In genomic region chr2:37681587-37681986, GRCh38 we compare ENCODE assay signal across 22 cellular contexts. TPM values are rescaled to one million over a fixed set of nuclear protein-coding genes. Genes with fewer than 3 reads are reported as not detected.
A peak's percentile ranks its signal among the peaks of the same experiment; 100 is the strongest.
DNase-seq lines count a peak whose midpoint lies in the region; ATAC-seq and TF ChIP-seq lines count a peak whose summit lies in the region.
"Had no signal": no experiment of that assay in that cellular context is flagged by ENCODE, and none has a peak within 500 bp of the region (broad histone marks: within the 10 kb centered on the region; RNA-seq: fewer than 3 reads in every experiment).

No MANE protein-coding gene starts in this region.

- no peaks in the 10 kb centered on the region for H3K36me3 ChIP-seq in esophagus muscularis mucosa
- H3K36me3 ChIP-seq: BE2C; BLaER1 treated with 17β-estradiol and CSF1 and Interleukin-3, amounts not matched to agents 10 nM and 100 nM had no signal

- H3K4me1 ChIP-seq in esophagus muscularis mucosa: peaks cover 0 to 9% (median 0%) of the 10 kb centered on the region in 4 donors
- H3K4me1 ChIP-seq: BE2C had no signal

- peaks cover 11% of the 10 kb centered on the region for H3K9me3 Mint-ChIP-seq in natural killer cell treated with Interleukin-12 subunit alpha and Interleukin-12 subunit beta and Interleukin-15 and Interleukin-18, amount 100 ng/mL, for 72 hours
- peaks cover 2 to 5% of the 10 kb centered on the region in 2 donors for H3K9me3 Mint-ChIP-seq in natural killer cell
- peaks cover 11% of the 10 kb centered on the region for H3K9me3 Mint-ChIP-seq in activated T-helper 17 cell treated with anti-CD3 and anti-CD28 coated beads, Interleukin-2, amount 50 U/mL, for 72 hours
- peaks cover 0 to 4% (median 0%) of the 10 kb centered on the region in 7 donors for H3K9me3 Mint-ChIP-seq in CD14-positive monocyte
- H3K9me3 Mint-ChIP-seq in stimulated activated effector memory CD8-positive, alpha-beta T cell treated with anti-CD3 and anti-CD28 coated beads, Interleukin-12 subunit alpha, Interleukin-12 subunit beta, amount 100 ng/mL, for 72 hours: peaks cover 7% of the 10 kb centered on the region

- no peaks in the 10 kb centered on the region for H3K9me3 ChIP-seq in esophagus muscularis mucosa
- H3K9me3 ChIP-seq: A549, BE2C had no signal

- H3K4me1 Mint-ChIP-seq in natural killer cell treated with Interleukin-12 subunit alpha and Interleukin-12 subunit beta and Interleukin-15 and Interleukin-18, amount 100 ng/mL, for 72 hours (ENCODE audit: low read depth in 2 of 2): peaks cover 29 to 39% of the 10 kb centered on the region in 2 donors
- H3K4me1 Mint-ChIP-seq in natural killer cell (peaks cover 29 to 37% of the 10 kb centered on the region in 2 donors), CD14-positive monocyte (peaks cover 25% of the 10 kb centered on the region)
- peaks cover 23% of the 10 kb centered on the region for H3K4me1 Mint-ChIP-seq in activated T-helper 17 cell treated with anti-CD3 and anti-CD28 coated beads, Interleukin-2, amount 50 U/mL, for 72 hours
- peaks cover 29% of the 10 kb centered on the region for H3K4me1 Mint-ChIP-seq in stimulated activated effector memory CD8-positive, alpha-beta T cell treated with anti-CD3 and anti-CD28 coated beads, Interleukin-12 subunit alpha, Interleukin-12 subunit beta, amount 100 ng/mL, for 72 hours

- peaks cover 21% of the 10 kb centered on the region for H3K36me3 Mint-ChIP-seq in natural killer cell treated with Interleukin-12 subunit alpha and Interleukin-12 subunit beta and Interleukin-15 and Interleukin-18, amount 100 ng/mL, for 72 hours
- H3K36me3 Mint-ChIP-seq in natural killer cell: peaks cover 8% of the 10 kb centered on the region
- no peaks in the 10 kb centered on the region for H3K36me3 Mint-ChIP-seq in activated T-helper 17 cell treated with anti-CD3 and anti-CD28 coated beads, Interleukin-2, amount 50 U/mL, for 72 hours (ENCODE audit: low read depth)
- peaks cover 0 to 3% of the 10 kb centered on the region in 2 donors for H3K36me3 Mint-ChIP-seq in CD14-positive monocyte
- no peaks in the 10 kb centered on the region for H3K36me3 Mint-ChIP-seq in stimulated activated effector memory CD8-positive, alpha-beta T cell treated with anti-CD3 and anti-CD28 coated beads, Interleukin-12 subunit alpha, Interleukin-12 subunit beta, amount 100 ng/mL, for 72 hours

- no peak overlapping the region for H3K4me3 ChIP-seq in esophagus muscularis mucosa
- H3K4me3 ChIP-seq: A549; BLaER1 treated with 17β-estradiol and CSF1 and Interleukin-3, amounts not matched to agents 10 nM and 100 nM; GM12878; GM23248 had no signal

- no peak overlapping the region for H3K27ac ChIP-seq in esophagus muscularis mucosa (replicated peaks in 1 of 4)
- H3K27ac ChIP-seq: A549; BLaER1 treated with 17β-estradiol and CSF1 and Interleukin-3, amounts not matched to agents 10 nM and 100 nM; GM23248 had no signal

- 91% methylated on average over 1 of the region's 1 CpG for WGBS in esophagus muscularis mucosa

- TF ChIP-seq EP300 in esophagus muscularis mucosa (IDR thresholded peaks at IDR 0.05): no peak

- no peak for TF ChIP-seq POLR2A in esophagus muscularis mucosa (IDR thresholded peaks at IDR 0.05; ENCODE audit: low read depth)

- no peak overlapping the region for H3K4me3 Mint-ChIP-seq in natural killer cell treated with Interleukin-12 subunit alpha and Interleukin-12 subunit beta and Interleukin-15 and Interleukin-18, amount 100 ng/mL, for 72 hours
- H3K4me3 Mint-ChIP-seq in natural killer cell (no peak overlapping the region), CD14-positive monocyte (no peak overlapping the region)
- no peak overlapping the region for H3K4me3 Mint-ChIP-seq in activated T-helper 17 cell treated with anti-CD3 and anti-CD28 coated beads, Interleukin-2, amount 50 U/mL, for 72 hours
- H3K4me3 Mint-ChIP-seq in stimulated activated effector memory CD8-positive, alpha-beta T cell treated with anti-CD3 and anti-CD28 coated beads, Interleukin-12 subunit alpha, Interleukin-12 subunit beta, amount 100 ng/mL, for 72 hours: no peak overlapping the region

- TF ChIP-seq CTCF in natural killer cell (IDR thresholded peaks at IDR 0.05): no peak
- no peak for TF ChIP-seq CTCF in esophagus muscularis mucosa (IDR thresholded peaks at IDR 0.05)
- TF ChIP-seq CTCF in CD14-positive monocyte (IDR thresholded peaks at IDR 0.05): no peak

- peak overlapping the region; percentile 15 to 58 for H3K27ac Mint-ChIP-seq in natural killer cell treated with Interleukin-12 subunit alpha and Interleukin-12 subunit beta and Interleukin-15 and Interleukin-18, amount 100 ng/mL, for 72 hours
- H3K27ac Mint-ChIP-seq in natural killer cell (no peak overlapping the region), CD14-positive monocyte (no peak overlapping the region)
- H3K27ac Mint-ChIP-seq in activated T-helper 17 cell treated with anti-CD3 and anti-CD28 coated beads, Interleukin-2, amount 50 U/mL, for 72 hours: peak overlapping the region; percentile 32
- no peak overlapping the region for H3K27ac Mint-ChIP-seq in stimulated activated effector memory CD8-positive, alpha-beta T cell treated with anti-CD3 and anti-CD28 coated beads, Interleukin-12 subunit alpha, Interleukin-12 subunit beta, amount 100 ng/mL, for 72 hours
- H3K27ac Mint-ChIP-seq: CD4-positive, alpha-beta memory T cell had no signal

- no peaks in the 10 kb centered on the region for H3K27me3 Mint-ChIP-seq in natural killer cell treated with Interleukin-12 subunit alpha and Interleukin-12 subunit beta and Interleukin-15 and Interleukin-18, amount 100 ng/mL, for 72 hours
- H3K27me3 Mint-ChIP-seq in natural killer cell (ENCODE audit: low read depth in 2 of 2): no peaks in the 10 kb centered on the region
- no peaks in the 10 kb centered on the region for H3K27me3 Mint-ChIP-seq in activated T-helper 17 cell treated with anti-CD3 and anti-CD28 coated beads, Interleukin-2, amount 50 U/mL, for 72 hours
- peaks cover 0 to 1% (median 0%) of the 10 kb centered on the region in 3 donors for H3K27me3 Mint-ChIP-seq in CD14-positive monocyte (ENCODE audit: low read depth in 3 of 3)
- H3K27me3 Mint-ChIP-seq: CD4-positive, alpha-beta memory T cell had no signal

- intact Hi-C loops in natural killer cell (cut with micrococcal nuclease) (loop anchor here (5.0 kb wide), 1 partner anchor 34 kb away; no protein-coding TSS in a partner anchor), esophagus muscularis mucosa (cut with DNase I) (no loop called here), CD14-positive monocyte (cut with micrococcal nuclease) (no loop called here)

- H3K27me3 ChIP-seq in esophagus muscularis mucosa: no peaks in the 10 kb centered on the region
- H3K27me3 ChIP-seq: BE2C; BLaER1 treated with 17β-estradiol and CSF1 and Interleukin-3, amounts not matched to agents 10 nM and 100 nM had no signal

- no peak for DNase-seq in natural killer cell treated with Interleukin-12 subunit alpha and Interleukin-12 subunit beta and Interleukin-15 and Interleukin-18, amount 100 ng/mL, for 72 hours (ENCODE audit: low spot score)
- DNase-seq in natural killer cell: no peak
- peak; percentile 64 for DNase-seq in esophagus muscularis mucosa (ENCODE audit: extremely low spot score)
- DNase-seq in DMS153 (lab: John Stamatoyannopoulos, UW): no peak
- no peak for DNase-seq in CD14-positive monocyte (ENCODE audit: low spot score)
- DNase-seq in stimulated activated effector memory CD8-positive, alpha-beta T cell treated with anti-CD3 and anti-CD28 coated beads, Interleukin-12 subunit alpha, Interleukin-12 subunit beta, amount 100 ng/mL, for 72 hours (ENCODE audit: low spot score in 2 of 2): no peak
- DNase-seq: 8988T; ACHN; AML-193; BE2C; CD4-positive, alpha-beta memory T cell; COR-L47; DMS79; EL; GDM1; GM23248; H7; HCEC 1CT had no signal

- ATAC-seq in natural killer cell treated with Interleukin-12 subunit alpha and Interleukin-12 subunit beta and Interleukin-15 and Interleukin-18, amount 100 ng/mL, for 72 hours: no peak
- no peak for ATAC-seq in natural killer cell
- ATAC-seq in activated T-helper 17 cell treated with anti-CD3 and anti-CD28 coated beads, Interleukin-2, amount 50 U/mL, for 72 hours (replicated peaks): no peak
- no peak for ATAC-seq in stimulated activated effector memory CD8-positive, alpha-beta T cell treated with anti-CD3 and anti-CD28 coated beads, Interleukin-12 subunit alpha, Interleukin-12 subunit beta, amount 100 ng/mL, for 72 hours
- ATAC-seq: A549, GM12878 had no signal

RNA-seq across cellular contexts. Expression of gene CDC42EP3, which starts 10.1 kb away (rescaled TPM):
- total RNA-seq in natural killer cell treated with Interleukin-12 subunit alpha and Interleukin-12 subunit beta and Interleukin-15 and Interleukin-18, amount 100 ng/mL, for 72 hours: 10 to 100 TPM; 36.0 to 40.1 TPM
- 100 to 1,000 TPM in 1 of 3 donors, 10 to 100 TPM in 2; 73.9 to 105 (median 84.6) TPM for total RNA-seq in natural killer cell
- 10 to 100 TPM; 33.5 to 40.9 TPM for total RNA-seq in activated T-helper 17 cell treated with anti-CD3 and anti-CD28 coated beads, Interleukin-2, amount 50 U/mL, for 72 hours
- 100 to 1,000 TPM in 2 of 4 donors, 10 to 100 TPM in 2; 67.7 to 217 (median 112) TPM for total RNA-seq in esophagus muscularis mucosa
- polyA plus RNA-seq in CD14-positive monocyte: 100 to 1,000 TPM; 249 to 272 TPM

Comparison
In these comparisons a context has a peak if more than half of its experiments do, and no peak if none do; other contexts are left out.
1. H3K27ac Mint-ChIP-seq: peak in natural killer cell treated with Interleukin-12 subunit alpha and Interleukin-12 subunit beta and Interleukin-15 and Interleukin-18, amount 100 ng/mL, for 72 hours (2 of 2) and activated T-helper 17 cell treated with anti-CD3 and anti-CD28 coated beads, Interleukin-2, amount 50 U/mL, for 72 hours (single experiment); none in natural killer cell (0 of 2), CD14-positive monocyte (0 of 7) and stimulated activated effector memory CD8-positive, alpha-beta T cell treated with anti-CD3 and anti-CD28 coated beads, Interleukin-12 subunit alpha, Interleukin-12 subunit beta, amount 100 ng/mL, for 72 hours (single experiment).